In genomic region chr1:119047040-119047438, GRCh38 we compare ENCODE assay signal across 13 cellular contexts. TPM values are rescaled to one million over a fixed set of nuclear protein-coding genes. Genes with fewer than 3 reads are reported as not detected.
DNase-seq lines count a peak whose midpoint lies in the region; ATAC-seq, FAIRE-seq and TF ChIP-seq lines count a peak whose summit lies in the region.
"Had no signal": no experiment of that assay in that cellular context is flagged by ENCODE, and none has a peak within 500 bp of the region (broad histone marks: within the 10 kb centered on the region; RNA-seq: fewer than 3 reads in every experiment).

No MANE protein-coding gene starts in this region.

- H2AFZ ChIP-seq in K562 (ENCODE audit: low read depth, low read length): no peak overlapping the region

- no peaks in the 10 kb centered on the region for H4K20me1 ChIP-seq in K562 (replicated peaks; ENCODE audit: control insufficient read depth, insufficient read depth, low read length)

- WGBS in K562 (ENCODE audit: insufficient coverage, low coverage, missing lambda C conversion rate): 63% methylated on average over 3 of the region's 3 CpGs
- 73 to 91% (median 84%) methylated on average over 3 of the region's 3 CpGs for WGBS in stomach, 5 donors

- intact Hi-C loops in K562 (cut with micrococcal nuclease) (no loop called here), stomach (cut with DNase I; ENCODE audit: low total_unique reads) (no loop called here)

- FAIRE-seq in K562 (lab: Jason Lieb, UNC): no peak

- H3K27ac ChIP-seq in K562 (ENCODE audit: extremely low read depth, low read depth, low read length): no peak overlapping the region
- H3K27ac ChIP-seq in right atrium auricular region: peak overlapping the region; percentile 20 to 80
- peak overlapping the region in 3 of 5 donors; percentile 27 to 35 (median 28) for H3K27ac ChIP-seq in stomach
- H3K27ac ChIP-seq: HL-60 had no signal

- no peak; the same call in 2 of the 3 replicates for ATAC-seq in K562
- no peak for ATAC-seq in HG03039 (IDR thresholded peaks at IDR 0.05; ENCODE audit: unreplicated experiment)
- no peak for ATAC-seq in HG03378 (IDR thresholded peaks at IDR 0.05; ENCODE audit: unreplicated experiment)
- no peak for ATAC-seq in GM18867 (IDR thresholded peaks at IDR 0.05; ENCODE audit: unreplicated experiment)
- ATAC-seq: CD8-positive, alpha-beta T cell had no signal

- no peak for TF ChIP-seq RAD21 in K562 (CRISPR knock-in tag; conservative IDR thresholded peaks at IDR 0.05 in 1 of 2, IDR thresholded peaks at IDR 0.05 in 1 of 2)

- DNase-seq in GM04503 (ENCODE audit: low read depth) (peak; percentile 84), K562 (ENCODE audit: extremely low read depth in 1 of 4, low spot score in 3 of 4) (no peak), right atrium auricular region (ENCODE audit: low spot score) (no peak), stomach (no peak), CD1c-positive myeloid dendritic cell (ENCODE audit: extremely low spot score) (no peak)
- DNase-seq: CD8-positive, alpha-beta T cell; posterior cingulate gyrus; stimulated activated CD4-positive, alpha-beta T cell treated with anti-CD3 and anti-CD28 coated beads, Interleukin-4, amount 100 ng/mL, for 4 hours; stimulated activated naive CD4-positive, alpha-beta T cell treated with Interleukin-2 at 50 U/mL for 16 hours had no signal

- H3K27me3 ChIP-seq in K562 (ENCODE audit: control insufficient read depth in 2 of 2, insufficient read depth in 2 of 2, low read length in 2 of 2) (no peaks in the 10 kb centered on the region), right atrium auricular region (no peaks in the 10 kb centered on the region), stomach (no peaks in the 10 kb centered on the region)

- H3K9ac ChIP-seq in K562 (ENCODE audit: insufficient read depth in 1 of 2, low read depth in 2 of 2, low read length in 2 of 2): no peak overlapping the region

- POLR2A ChIA-PET in K562 (lab: Yijun Ruan, JAX): interaction anchor here (0.6 to 1.2 kb wide), 3 partner anchors 774 to 961 kb away, joined by 3 read pairs; no protein-coding TSS in a partner anchor

- CTCF ChIA-PET in K562 (lab: Yijun Ruan, JAX; ENCODE audit: low intra/inter-chr PET ratio): no interaction called here

- H3K4me3 ChIP-seq in K562 (no peak overlapping the region), right atrium auricular region (peak overlapping the region in 1 of 2 donors; percentile 21), stomach (no peak overlapping the region)

- 0 out of 3 replicates have a peak, but pooled peaks cover 3% of the 10 kb centered on the region for H3K36me3 ChIP-seq in K562 (ENCODE audit: control insufficient read depth, insufficient read depth, low read length)
- H3K36me3 ChIP-seq in right atrium auricular region: no peaks in the 10 kb centered on the region
- H3K36me3 ChIP-seq in stomach: peaks cover 0 to 21% (median 15%) of the 10 kb centered on the region in 4 donors

- H3K9me1 ChIP-seq in K562 (ENCODE audit: control insufficient read depth, insufficient read depth, low read length): no peaks in the 10 kb centered on the region

- H3K79me2 ChIP-seq in K562 (ENCODE audit: control insufficient read depth, insufficient read depth, low read length): no peaks in the 10 kb centered on the region

- no peak overlapping the region for H3K4me2 ChIP-seq in K562 (ENCODE audit: insufficient read depth, low read length)

- H3K4me1 ChIP-seq in K562 (replicated peaks in 1 of 2; ENCODE audit: control insufficient read depth in 2 of 2, insufficient read depth in 2 of 2, low read length in 2 of 2) (peaks cover 0 to 3% of the 10 kb centered on the region in 2 experiments; a peak in 1 of 5 replicates), right atrium auricular region (peaks cover 0 to 5% of the 10 kb centered on the region in 2 donors), stomach (peaks cover 0 to 3% (median 0%) of the 10 kb centered on the region in 4 donors)

- in situ Hi-C loops in K562 (cut with MboI): no loop called here

- TF ChIP-seq POLR2A in K562 (conservative IDR thresholded peaks at IDR 0.05) (no peak), stomach (IDR thresholded peaks at IDR 0.05) (no peak)

- BruUV-seq in K562 (replicated peaks; lab: Mats Ljungman, UMichigan): no TSS peak

- TF ChIP-seq CTCF in K562 (IDR thresholded peaks at IDR 0.05 in 2 of 3, conservative IDR thresholded peaks at IDR 0.05 in 1 of 3; ENCODE audit: insufficient read depth in 2 of 3, low read depth in 1 of 3, low read length in 3 of 3): no peak
- no peak for TF ChIP-seq CTCF in right atrium auricular region (IDR thresholded peaks at IDR 0.05)
- TF ChIP-seq CTCF in stomach (IDR thresholded peaks at IDR 0.05): no peak

- TF ChIP-seq EP300 in K562 (IDR thresholded peaks at IDR 0.05; ENCODE audit: low read length): no peak
- no peak for TF ChIP-seq EP300 in stomach (IDR thresholded peaks at IDR 0.05)

- no peaks in the 10 kb centered on the region for H3K9me3 ChIP-seq in K562 (replicated peaks; ENCODE audit: control insufficient read depth, insufficient read depth, low read depth, low read length)
- H3K9me3 ChIP-seq in right atrium auricular region: no peaks in the 10 kb centered on the region
- H3K9me3 ChIP-seq in stomach: no peaks in the 10 kb centered on the region

TF ChIP-seq in K562, 482 proteins besides CTCF, POLR2A, EP300 and RAD21:
- TF ChIP-seq MEIS2 (IDR thresholded peaks at IDR 0.05; ENCODE audit: partially characterized antibody) (peak; percentile 32), ZFP36 (IDR thresholded peaks at IDR 0.05; ENCODE audit: low read depth, low read length, partially characterized antibody) (no peak), PBX2 (CRISPR knock-in tag; IDR thresholded peaks at IDR 0.05; ENCODE audit: low read depth) (no peak), PBX2 (tag; conservative IDR thresholded peaks at IDR 0.05; ENCODE audit: low read depth) (peak; percentile 61)

RNA-seq across cellular contexts. Expression of gene TBX15, which starts 58.9 kb away (rescaled TPM):
- 0.28 and 0.95 TPM in 2 replicates for total RNA-seq in K562 (2011; cell fraction: chromatin; rRNA removed; ENCODE audit: low replicate concordance)
- total RNA-seq in K562 (2011; cell fraction: nucleolus; rRNA removed): 0.33 and 0.66 TPM in 2 replicates
- total RNA-seq in K562 (2011; cell fraction: nucleoplasm; rRNA removed): 0.31 and 0.73 TPM in 2 replicates
- 2.4 and 2.6 TPM in 2 replicates for total RNA-seq in K562 (2014; rRNA removed)
- 1.9 and 2.1 TPM in 2 replicates for total RNA-seq in K562 (2014; rRNA removed; fragmentation: Illumina TruSeq; extraction: Trizol)
- total RNA-seq in K562 (2015; rRNA removed; fragmentation: Illumina TruSeq; extraction: Trizol): 1.7 and 2.1 TPM in 2 replicates
- total RNA-seq in K562 (2021): 2.6 and 2.7 TPM in 2 replicates
- polyA plus RNA-seq in K562 (2011; rRNA removed): 0.03 TPM in 1 of 2 replicates, not detected in the other
- polyA plus RNA-seq in K562 (2011; cell fraction: cytosol; rRNA removed): 0.03 TPM in 2 replicates
- 0.06 and 0.07 TPM in 2 replicates for polyA plus RNA-seq in K562 (2011; cell fraction: nucleus; rRNA removed)
- polyA plus RNA-seq in K562 (2012): 2.2 and 10.1 TPM in 2 replicates
- polyA plus RNA-seq in K562 (2014; fragmentation: Illumina TruSeq; extraction: Trizol): 2.4 and 3.0 TPM in 2 replicates
- 1 to 10 TPM; 1.7 to 3.4 TPM for polyA plus RNA-seq in K562 (2014; fragmentation: Nextera tagmentation; extraction: Ambion mirVana)
- 2.1 and 2.3 TPM in 2 replicates for polyA plus RNA-seq in K562 (2014; rRNA removed)
- polyA minus RNA-seq in K562 (2011; rRNA and poly(A)+ RNA removed): 0.04 and 0.06 TPM in 2 replicates
- polyA minus RNA-seq in K562 (2011; cell fraction: cytosol; rRNA and poly(A)+ RNA removed): not detected in 2 replicates
- polyA minus RNA-seq in K562 (2011; cell fraction: nucleus; rRNA and poly(A)+ RNA removed): not detected in 2 replicates
- 1 to 10 TPM; 2.1 to 3.6 TPM for total RNA-seq in right atrium auricular region
- under 1 TPM in 1 of 5 donors, not detected in 4; 0.37 TPM for total RNA-seq in stomach
- polyA plus RNA-seq in stomach: under 1 TPM in 1 of 3 donors, not detected in 2; 0.05 TPM
